ENCODE assay signal across 1 cellular context in the genomic region with DNA sequence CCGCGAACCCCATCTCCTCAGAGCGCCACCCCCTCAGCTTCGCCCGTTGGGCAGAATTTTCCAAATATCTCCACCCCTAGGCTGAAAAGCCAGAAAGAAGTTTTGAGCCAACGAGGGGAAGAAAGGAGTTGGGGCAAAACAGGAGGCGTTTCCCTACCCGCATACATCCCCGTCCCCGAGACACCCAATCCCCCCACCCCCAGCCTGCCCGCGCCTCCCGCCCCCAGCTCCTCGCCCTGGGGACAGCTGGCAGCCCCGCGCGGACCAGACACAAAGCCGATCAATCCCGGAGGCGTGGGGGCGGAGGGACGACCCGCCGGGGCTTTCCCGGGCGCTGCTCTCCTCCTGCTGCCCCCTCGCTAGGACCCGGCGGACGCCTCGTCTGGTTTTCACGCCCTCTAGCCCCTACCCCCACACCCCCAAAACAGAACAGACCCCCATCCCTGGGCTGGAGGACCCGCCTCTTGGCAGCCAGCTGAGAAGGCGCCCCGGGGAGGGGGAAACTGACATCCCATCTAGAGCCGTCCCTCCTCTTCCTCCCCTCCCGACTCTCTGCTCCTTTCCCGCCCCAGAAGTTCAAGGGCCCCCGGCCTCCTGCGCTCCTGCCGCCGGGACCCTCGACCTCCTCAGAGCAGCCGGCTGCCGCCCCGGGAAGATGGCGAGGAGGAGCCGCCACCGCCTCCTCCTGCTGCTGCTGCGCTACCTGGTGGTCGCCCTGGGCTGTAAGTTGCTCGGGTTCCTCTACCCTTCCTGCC.
A peak's percentile ranks its signal among the peaks of the same experiment; 100 is the strongest.
TF ChIP-seq lines count a peak whose summit lies in the region.

A gene with protein sequence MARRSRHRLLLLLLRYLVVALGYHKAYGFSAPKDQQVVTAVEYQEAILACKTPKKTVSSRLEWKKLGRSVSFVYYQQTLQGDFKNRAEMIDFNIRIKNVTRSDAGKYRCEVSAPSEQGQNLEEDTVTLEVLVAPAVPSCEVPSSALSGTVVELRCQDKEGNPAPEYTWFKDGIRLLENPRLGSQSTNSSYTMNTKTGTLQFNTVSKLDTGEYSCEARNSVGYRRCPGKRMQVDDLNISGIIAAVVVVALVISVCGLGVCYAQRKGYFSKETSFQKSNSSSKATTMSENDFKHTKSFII (plus strand): TSS at position 92 of the 755 bp plus-strand sequence. CDS start 564 bp downstream, at position 656.

TF ChIP-seq in GM12878, 131 proteins besides CTCF, POLR2A, EP300 and RAD21:
- TF ChIP-seq SP1 (IDR thresholded peaks at IDR 0.05; ENCODE audit: low read depth, low read length), result no peak
- TF ChIP-seq JUND (IDR thresholded peaks at IDR 0.05; ENCODE audit: low read depth, low read length), result no peak
- TF ChIP-seq SMC3 (IDR thresholded peaks at IDR 0.05; ENCODE audit: borderline replicate concordance, low read length), result peak; percentile 37; the same call in 1 of the 2 replicates
- peak; percentile 12; the same call in 1 of the 2 replicates for TF ChIP-seq MXI1 (IDR thresholded peaks at IDR 0.05; ENCODE audit: low read depth, low read length)
- TF ChIP-seq BHLHE40 (IDR thresholded peaks at IDR 0.05; ENCODE audit: borderline replicate concordance in 1 of 2, low read depth in 2 of 2, low read length in 1 of 2), result 0 out of 4 replicates have a peak, but pooled peaks of 1 of the 2 experiments have one; percentile 15
- peak; percentile 85 for TF ChIP-seq YY1 (IDR thresholded peaks at IDR 0.05; ENCODE audit: low read depth, low read length)
- TF ChIP-seq MEF2B (IDR thresholded peaks at IDR 0.05; ENCODE audit: partially characterized antibody, poor library complexity, severe bottlenecking), result peak; percentile 4
- peak; percentile 18; the same call in 1 of the 2 replicates for TF ChIP-seq TAF1 (IDR thresholded peaks at IDR 0.05; ENCODE audit: borderline replicate concordance, low read depth, low read length)
- no peak for TF ChIP-seq PAX5 (IDR thresholded peaks at IDR 0.05; ENCODE audit: borderline replicate concordance, low read depth, low read length)
- TF ChIP-seq SMARCA5 (IDR thresholded peaks at IDR 0.05), result peak; percentile 79; the same call in 1 of the 2 replicates
- TF ChIP-seq, protein P1, sequence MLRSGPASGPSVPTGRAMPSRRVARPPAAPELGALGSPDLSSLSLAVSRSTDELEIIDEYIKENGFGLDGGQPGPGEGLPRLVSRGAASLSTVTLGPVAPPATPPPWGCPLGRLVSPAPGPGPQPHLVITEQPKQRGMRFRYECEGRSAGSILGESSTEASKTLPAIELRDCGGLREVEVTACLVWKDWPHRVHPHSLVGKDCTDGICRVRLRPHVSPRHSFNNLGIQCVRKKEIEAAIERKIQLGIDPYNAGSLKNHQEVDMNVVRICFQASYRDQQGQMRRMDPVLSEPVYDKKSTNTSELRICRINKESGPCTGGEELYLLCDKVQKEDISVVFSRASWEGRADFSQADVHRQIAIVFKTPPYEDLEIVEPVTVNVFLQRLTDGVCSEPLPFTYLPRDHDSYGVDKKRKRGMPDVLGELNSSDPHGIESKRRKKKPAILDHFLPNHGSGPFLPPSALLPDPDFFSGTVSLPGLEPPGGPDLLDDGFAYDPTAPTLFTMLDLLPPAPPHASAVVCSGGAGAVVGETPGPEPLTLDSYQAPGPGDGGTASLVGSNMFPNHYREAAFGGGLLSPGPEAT (IDR thresholded peaks at IDR 0.05; ENCODE audit: low read depth), result peak; percentile 24; the same call in 1 of the 2 replicates
- TF ChIP-seq EGR1 (IDR thresholded peaks at IDR 0.05; ENCODE audit: borderline replicate concordance in 1 of 2, low read depth in 2 of 2, low read length in 2 of 2), result peak in 1 of 2 experiments; percentile 87; a peak in 2 of 3 replicates
- TF ChIP-seq SIN3A (IDR thresholded peaks at IDR 0.05; ENCODE audit: low read depth, low read length), result 0 out of 2 replicates have a peak, but pooled peaks have one; percentile 14
- TF ChIP-seq TCF12 (IDR thresholded peaks at IDR 0.05; ENCODE audit: low read depth, low read length), result no peak
- peak; percentile 36 for TF ChIP-seq IKZF1 (conservative IDR thresholded peaks at IDR 0.05)
